ENCODE assay signal across 18 cellular contexts in genomic region chr17:32870027-32870670, GRCh38. TPM values are rescaled to one million over a fixed set of nuclear protein-coding genes. Genes with fewer than 3 reads are reported as not detected.
DNase-seq lines count a peak whose midpoint lies in the region; ATAC-seq, FAIRE-seq and TF ChIP-seq lines count a peak whose summit lies in the region.
"Had no signal": no experiment of that assay in that cellular context is flagged by ENCODE, and none has a peak within 500 bp of the region (broad histone marks: within the 10 kb centered on the region; RNA-seq: fewer than 3 reads in every experiment).

No MANE protein-coding gene starts in this region.

- H3K4me1 ChIP-seq in endocrine pancreas (ENCODE audit: control insufficient read depth, insufficient read depth, low read length) (peaks cover 3% of the 10 kb centered on the region), right lobe of liver (peaks cover 0 to 4% (median 0%) of the 10 kb centered on the region in 4 donors), spleen (peaks cover 8 to 39% (median 29%) of the 10 kb centered on the region in 6 donors), left lung (peaks cover 8 to 14% of the 10 kb centered on the region in 2 donors)
- H3K4me1 ChIP-seq in CD8-positive, alpha-beta T cell (ENCODE audit: insufficient read depth, low read length), result no peaks in the 10 kb centered on the region

- WGBS in right lobe of liver (ENCODE audit: insufficient coverage, low coverage, low lambda C conversion rate, missing lambda C conversion rate), result 10% methylated on average over 3 of the region's 3 CpGs
- 55 to 72% (median 70%) methylated on average over 3 of the region's 3 CpGs for WGBS in spleen, 5 donors

- CTCF ChIA-PET in CD8-positive, alpha-beta T cell (lab: Charles Lee), result interaction anchor here (1.3 kb wide), 1 partner anchor 87 kb away, joined by 4 read pairs; no protein-coding TSS in a partner anchor

- intact Hi-C loops in right lobe of liver (cut with DNase I) (loop anchor here in 1 of 2 donors (10.0 kb wide), 1 partner anchor 85 kb away; no protein-coding TSS in a partner anchor), spleen (cut with DNase I; ENCODE audit: low total_unique reads) (no loop called here), left lung (cut with DNase I) (no loop called here)
- intact Hi-C loops in CD8-positive, alpha-beta T cell (cut with DNase I, micrococcal nuclease), result loop anchor here in 1 of 2 experiments (10.0 kb wide), 1 partner anchor 935 kb away; the partner anchor contains the start of gene SUZ12

- H3K27me3 ChIP-seq in endocrine pancreas (ENCODE audit: control insufficient read depth, insufficient read depth, low read length) (no peaks in the 10 kb centered on the region), right lobe of liver (no peaks in the 10 kb centered on the region), spleen (replicated peaks in 1 of 7) (no peaks in the 10 kb centered on the region), left lung (peaks cover 0 to 5% of the 10 kb centered on the region in 2 donors)
- no peaks in the 10 kb centered on the region for H3K27me3 ChIP-seq in CD8-positive, alpha-beta T cell (ENCODE audit: insufficient read depth, low read length)

- POLR2A ChIA-PET in CD8-positive, alpha-beta T cell (lab: Charles Lee), result no interaction called here

- FAIRE-seq in GM12892 (lab: Jason Lieb, UNC), result no peak

- H3K36me3 Mint-ChIP-seq in CD8-positive, alpha-beta T cell, result no peaks in the 10 kb centered on the region
- H3K36me3 Mint-ChIP-seq: naive B cell had no signal

- H3K36me3 ChIP-seq in endocrine pancreas (ENCODE audit: control insufficient read depth, insufficient read depth, low read length) (no peaks in the 10 kb centered on the region), right lobe of liver (no peaks in the 10 kb centered on the region), spleen (no peaks in the 10 kb centered on the region), left lung (no peaks in the 10 kb centered on the region)
- no peaks in the 10 kb centered on the region for H3K36me3 ChIP-seq in CD8-positive, alpha-beta T cell (ENCODE audit: insufficient read depth, low read length)

- H3K4me3 ChIP-seq in endocrine pancreas (ENCODE audit: control insufficient read depth, insufficient read depth, low read length), result peak overlapping the region; percentile 15
- no peak overlapping the region for H3K4me3 ChIP-seq in right lobe of liver
- no peak overlapping the region for H3K4me3 ChIP-seq in spleen
- H3K4me3 ChIP-seq in left lung, result no peak overlapping the region
- H3K4me3 ChIP-seq in CD8-positive, alpha-beta T cell (ENCODE audit: low read depth, low read length), result no peak overlapping the region
- H3K4me3 ChIP-seq: PC-9 had no signal

- DNase-seq in EL, result peak; percentile 54
- DNase-seq in right lobe of liver, result no peak
- DNase-seq in spleen, result no peak
- no peak for DNase-seq in GM12892 (ENCODE audit: insufficient read length)
- no peak for DNase-seq in left lung
- no peak for DNase-seq in CD8-positive, alpha-beta T cell
- DNase-seq: activated CD4-positive, alpha-beta T cell treated with anti-CD3 and anti-CD28 coated beads for 36 hours; DMS79; H9; naive B cell; NCI-H1092 treated with DMSO at 0.1 percent for 48 hours; NCI-H226; PC-9 had no signal

- TF ChIP-seq POLR2A in right lobe of liver (IDR thresholded peaks at IDR 0.05), result no peak
- no peak for TF ChIP-seq POLR2A in spleen (IDR thresholded peaks at IDR 0.05)
- no peak for TF ChIP-seq POLR2A in GM12892 (IDR thresholded peaks at IDR 0.05; ENCODE audit: low read depth, low read length)

- no peaks in the 10 kb centered on the region for H3K9me3 Mint-ChIP-seq in CD8-positive, alpha-beta T cell
- H3K9me3 Mint-ChIP-seq: activated T-helper 2 cell treated with anti-CD3 and anti-CD28 coated beads, Interferon-gamma antibody, Interleukin-2, Interleukin-4, amounts not matched to agents 10 μg/mL and 5 μg/mL and 100 μg/mL, durations not matched to agents 14 hours and 24 hours and 36 hours; brain; H9; naive B cell; T-helper 1 cell treated with Interleukin-12 subunit alpha and Interleukin-12 subunit beta and Interleukin-4 antibody, amounts not matched to agents 30 μg/mL and 1 μg/mL, for 36 hours had no signal

- H3K4me3 Mint-ChIP-seq in CD8-positive, alpha-beta T cell, result no peak overlapping the region
- H3K4me3 Mint-ChIP-seq: activated CD4-positive, alpha-beta T cell treated with anti-CD3 and anti-CD28 coated beads for 36 hours; brain; H9; naive B cell; T-helper 1 cell treated with Interleukin-12 subunit alpha and Interleukin-12 subunit beta and Interleukin-4 antibody, amounts not matched to agents 30 μg/mL and 1 μg/mL, for 36 hours had no signal

- no peak overlapping the region for H3K9ac ChIP-seq in endocrine pancreas (ENCODE audit: control insufficient read depth, insufficient read depth, low read length)

- H3K4me1 Mint-ChIP-seq in CD8-positive, alpha-beta T cell (ENCODE audit: low read depth), result no peaks in the 10 kb centered on the region
- H3K4me1 Mint-ChIP-seq: activated CD4-positive, alpha-beta T cell treated with anti-CD3 and anti-CD28 coated beads for 36 hours; brain had no signal

- H3K9me3 ChIP-seq in endocrine pancreas (ENCODE audit: control insufficient read depth, low read length), result no peaks in the 10 kb centered on the region
- no peaks in the 10 kb centered on the region for H3K9me3 ChIP-seq in right lobe of liver
- H3K9me3 ChIP-seq in spleen, result no peaks in the 10 kb centered on the region
- no peaks in the 10 kb centered on the region for H3K9me3 ChIP-seq in left lung
- H3K9me3 ChIP-seq in CD8-positive, alpha-beta T cell (ENCODE audit: low read length), result no peaks in the 10 kb centered on the region

- no peak for TF ChIP-seq CTCF in right lobe of liver (IDR thresholded peaks at IDR 0.05)
- TF ChIP-seq CTCF in spleen (IDR thresholded peaks at IDR 0.05 in 8 of 11, conservative IDR thresholded peaks at IDR 0.05 in 3 of 11), result no peak
- TF ChIP-seq CTCF in left lung (IDR thresholded peaks at IDR 0.05), result no peak
- TF ChIP-seq CTCF in CD8-positive, alpha-beta T cell (IDR thresholded peaks at IDR 0.05), result no peak

- H3K27me3 Mint-ChIP-seq in CD8-positive, alpha-beta T cell (ENCODE audit: low read depth), result peaks cover 9% of the 10 kb centered on the region

- H3K27ac Mint-ChIP-seq in CD8-positive, alpha-beta T cell, result no peak overlapping the region
- H3K27ac Mint-ChIP-seq: activated CD4-positive, alpha-beta T cell treated with anti-CD3 and anti-CD28 coated beads for 36 hours; activated T-helper 2 cell treated with anti-CD3 and anti-CD28 coated beads, Interferon-gamma antibody, Interleukin-2, Interleukin-4, amounts not matched to agents 10 μg/mL and 5 μg/mL and 100 μg/mL, durations not matched to agents 14 hours and 24 hours and 36 hours; brain; H9; T-helper 1 cell treated with Interleukin-12 subunit alpha and Interleukin-12 subunit beta and Interleukin-4 antibody, amounts not matched to agents 30 μg/mL and 1 μg/mL, for 36 hours had no signal

- ATAC-seq in right lobe of liver (peak in 3 of 4 donors; percentile 39 to 43 (median 41)), left lung (no peak), HG03108 (IDR thresholded peaks at IDR 0.05; ENCODE audit: unreplicated experiment) (no peak)
- no peak for ATAC-seq in CD8-positive, alpha-beta T cell
- ATAC-seq: activated CD4-positive, alpha-beta T cell treated with anti-CD3 and anti-CD28 coated beads for 36 hours had no signal

- H3K27ac ChIP-seq in right lobe of liver (no peak overlapping the region), spleen (peak overlapping the region in 7 of 8 donors; percentile 45 to 74 (median 61)), left lung (peak overlapping the region in 1 of 2 donors; percentile 3)
- no peak overlapping the region for H3K27ac ChIP-seq in CD8-positive, alpha-beta T cell (ENCODE audit: low read depth, low read length)
- H3K27ac ChIP-seq: PC-9 had no signal

RNA-seq across cellular contexts. Expression of gene MYO1D, which starts 6.8 kb away (rescaled TPM):
- 10 to 100 TPM; 17.6 to 25.7 (median 21.0) TPM for total RNA-seq in right lobe of liver
- 10 to 100 TPM; 20.6 to 36.4 (median 24.1) TPM for total RNA-seq in spleen
- 1 to 10 TPM; 2.3 to 7.5 (median 2.7) TPM for polyA plus RNA-seq in spleen
- 11.5 TPM for polyA plus RNA-seq in GM12892 (2012; ENCODE audit: missing spikeins)
- 10 to 100 TPM; 62.0 to 92.8 TPM for total RNA-seq in left lung
- 1 to 10 TPM; 6.8 TPM for total RNA-seq in CD8-positive, alpha-beta T cell

RNA-seq across cellular contexts. Expression of gene TMEM98, which starts 57.8 kb away (rescaled TPM):
- 10 to 100 TPM in 4 of 6 experiments, 1 to 10 TPM in 2; 7.8 to 31.5 (median 19.2) TPM for total RNA-seq in right lobe of liver
- 10 to 100 TPM; 12.0 to 41.1 (median 16.5) TPM for total RNA-seq in spleen
- 1 to 10 TPM; 5.4 to 6.3 (median 5.7) TPM for polyA plus RNA-seq in spleen
- polyA plus RNA-seq in GM12892 (2012; ENCODE audit: missing spikeins), result not detected
- 100 to 1,000 TPM in 1 of 2 donors, 10 to 100 TPM in 1; 57.1 to 142 TPM for total RNA-seq in left lung
- not detected for total RNA-seq in CD8-positive, alpha-beta T cell
- total RNA-seq: PC-9 had no signal

Comparison
In these comparisons a context has a peak if more than half of its experiments do, and no peak if none do; other contexts are left out.
1. ATAC-seq: peak in right lobe of liver (3 of 4); none in left lung (single experiment), CD8-positive, alpha-beta T cell (single experiment) and HG03108 (single experiment).
2. H3K27ac ChIP-seq: peak in spleen (7 of 8); none in right lobe of liver (0 of 3) and CD8-positive, alpha-beta T cell (single experiment).
3. RNA of gene TMEM98, which starts 57.8 kb away (total RNA-seq): 57.1 to 142 TPM in left lung, 7.8 to 31.5 TPM in right lobe of liver and 12.0 to 41.1 TPM in spleen; not detected in CD8-positive, alpha-beta T cell; every median in the first group is over 4 times any median in the second.